Comparison of ENCODE assay signal across 26 cellular contexts in the genomic region with DNA sequence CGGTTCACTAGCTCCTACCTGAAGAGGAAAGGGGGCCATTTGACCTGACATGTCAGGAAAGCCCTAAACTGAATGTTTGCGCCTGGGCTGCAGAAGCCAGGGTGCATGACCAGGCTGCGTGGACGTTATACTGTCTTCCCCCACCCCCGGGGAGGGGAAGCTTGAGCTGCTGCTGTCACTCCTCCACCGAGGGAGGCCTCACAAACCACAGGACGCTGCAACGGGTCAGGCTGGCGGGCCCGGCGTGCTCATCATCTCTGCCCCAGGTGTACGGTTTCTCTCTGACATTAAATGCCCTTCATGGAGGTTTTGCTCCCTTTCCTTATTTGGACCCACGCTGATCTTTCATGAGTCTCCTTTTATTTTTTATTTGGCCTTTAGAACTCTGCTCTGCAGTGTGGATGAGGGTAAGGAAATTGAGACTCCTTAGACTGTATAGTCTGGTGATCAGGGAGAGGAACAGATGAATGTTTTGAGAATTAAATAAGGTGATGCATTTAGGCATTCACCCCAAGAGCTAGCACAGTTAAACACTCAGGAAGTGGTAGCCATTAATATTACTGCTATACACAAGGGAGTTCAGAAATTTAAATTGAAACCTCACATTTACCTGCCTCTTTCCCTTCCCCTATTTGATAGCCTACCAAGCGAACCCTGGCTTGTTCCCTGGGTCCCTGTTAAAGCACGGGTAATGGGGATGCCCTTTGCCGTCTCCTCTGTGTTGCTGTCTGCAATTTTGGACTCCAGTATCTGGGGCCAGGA. TPM values are rescaled to one million over a fixed set of nuclear protein-coding genes. Genes with fewer than 3 reads are reported as not detected.
DNase-seq lines count a peak whose midpoint lies in the region; ATAC-seq and TF ChIP-seq lines count a peak whose summit lies in the region.
"Had no signal": no experiment of that assay in that cellular context is flagged by ENCODE, and none has a peak within 500 bp of the region (broad histone marks: within the 10 kb centered on the region; RNA-seq: fewer than 3 reads in every experiment).

No MANE protein-coding gene starts in this region.

- no peaks in the 10 kb centered on the region for H3K36me3 ChIP-seq in BLaER1 treated with 17β-estradiol and CSF1 and Interleukin-3, amounts not matched to agents 10 nM and 100 nM
- H3K36me3 ChIP-seq in left lung (no peaks in the 10 kb centered on the region), prostate gland (no peaks in the 10 kb centered on the region)
- H3K36me3 ChIP-seq: adrenal gland, breast epithelium, right atrium auricular region, thoracic aorta had no signal

- intact Hi-C loops in left lung (cut with DNase I): loop anchor here in 1 of 2 donors (10.0 kb wide), 1 partner anchor 288 kb away; no protein-coding TSS in a partner anchor
- intact Hi-C loops in prostate gland (cut with DNase I): loop anchor here (5.0 kb wide), 1 partner anchor 290 kb away; no protein-coding TSS in a partner anchor

- TF ChIP-seq CTCF in NB4 (IDR thresholded peaks at IDR 0.05; ENCODE audit: low read depth, low read length): no peak
- no peak for TF ChIP-seq CTCF in left lung (IDR thresholded peaks at IDR 0.05)
- no peak for TF ChIP-seq CTCF in prostate gland (IDR thresholded peaks at IDR 0.05)
- TF ChIP-seq CTCF in omental fat pad (IDR thresholded peaks at IDR 0.05): no peak

- ATAC-seq in left lung (peak; percentile 27), GM18873 (IDR thresholded peaks at IDR 0.05; ENCODE audit: low FRiP score, unreplicated experiment) (no peak), omental fat pad (ENCODE audit: low FRiP score) (no peak)
- ATAC-seq: effector memory CD8-positive, alpha-beta T cell; heart left ventricle; left cardiac atrium; stimulated activated effector memory CD8-positive, alpha-beta T cell treated with anti-CD3 and anti-CD28 coated beads, Interleukin-12 subunit alpha, Interleukin-12 subunit beta, amount 100 ng/mL, for 72 hours had no signal

- TF ChIP-seq POLR2A in NB4 (IDR thresholded peaks at IDR 0.05; ENCODE audit: extremely low read depth, insufficient read length) (peak; percentile 27), prostate gland (IDR thresholded peaks at IDR 0.05) (no peak)

- peaks cover 10 to 32% (median 28%) of the 10 kb centered on the region in 10 experiments for H3K4me1 ChIP-seq in BLaER1 treated with 17β-estradiol and CSF1 and Interleukin-3, amounts not matched to agents 10 nM and 100 nM
- H3K4me1 ChIP-seq in left lung: peaks cover 0 to 22% of the 10 kb centered on the region in 2 donors
- no peaks in the 10 kb centered on the region for H3K4me1 ChIP-seq in prostate gland (replicated peaks)

- H3K27ac ChIP-seq in BLaER1 treated with 17β-estradiol and CSF1 and Interleukin-3, amounts not matched to agents 10 nM and 100 nM: no peak overlapping the region
- H3K27ac ChIP-seq in left lung: no peak overlapping the region
- no peak overlapping the region for H3K27ac ChIP-seq in prostate gland
- H3K27ac ChIP-seq: adrenal gland, breast epithelium, C4-2B, heart left ventricle, right atrium auricular region, thoracic aorta had no signal

- H3K9me3 ChIP-seq in BLaER1 treated with 17β-estradiol and CSF1 and Interleukin-3, amounts not matched to agents 10 nM and 100 nM (replicated peaks in 1 of 11): no peaks in the 10 kb centered on the region
- H3K9me3 ChIP-seq in left lung (no peaks in the 10 kb centered on the region), prostate gland (no peaks in the 10 kb centered on the region)
- H3K9me3 ChIP-seq: adrenal gland, breast epithelium, heart left ventricle, MG63, right atrium auricular region, thoracic aorta had no signal

- H3K9ac ChIP-seq in BLaER1 treated with 17β-estradiol and CSF1 and Interleukin-3, amounts not matched to agents 10 nM and 100 nM: peak overlapping the region in 3 of 11 experiments; percentile 1 to 40 (median 39); a peak in 1 of 22 replicates

- peak; percentile 62 for DNase-seq in GM19238 (ENCODE audit: insufficient read length, low spot score)
- DNase-seq in NB4 (ENCODE audit: low read depth): peak; percentile 88
- DNase-seq in left lung: peak in 1 of 2 donors; percentile 82
- DNase-seq in D341Med (ENCODE audit: low spot score): no peak
- no peak for DNase-seq in prostate gland (ENCODE audit: low spot score)
- no peak for DNase-seq in omental fat pad (ENCODE audit: low spot score)
- DNase-seq: activated CD4-positive, CD25-positive, alpha-beta regulatory T cell treated with anti-CD3 and anti-CD28 coated beads, Interleukin-2, amount 50 U/mL, for 72 hours; activated gamma-delta T cell treated with Interleukin-2 at 50 U/mL for 16 hours; activated T-cell treated with anti-CD3 and anti-CD28 coated beads, Interleukin-2, amount 50 U/mL, for 24 hours; adrenal gland; effector memory CD8-positive, alpha-beta T cell; foreskin fibroblast; left cardiac atrium; mesendoderm; MG63; NCI-H1694; NCI-H2171 treated with DMSO at 0.1 percent for 48 hours; NCI-H524 treated with DMSO at 0.1 percent for 48 hours had no signal

- WGBS in prostate gland: 77% methylated on average over 16 of the region's 16 CpGs

- H4K20me1 ChIP-seq in BLaER1 treated with 17β-estradiol and CSF1 and Interleukin-3, amounts not matched to agents 10 nM and 100 nM: no peaks in the 10 kb centered on the region

- no peak overlapping the region for H3K4me3 ChIP-seq in BLaER1 treated with 17β-estradiol and CSF1 and Interleukin-3, amounts not matched to agents 10 nM and 100 nM
- no peak overlapping the region for H3K4me3 ChIP-seq in NB4 (ENCODE audit: low read depth, low read length)
- H3K4me3 ChIP-seq in left lung: no peak overlapping the region
- H3K4me3 ChIP-seq in prostate gland: no peak overlapping the region
- H3K4me3 ChIP-seq: adrenal gland, breast epithelium, heart left ventricle, MG63, right atrium auricular region, thoracic aorta had no signal

- H3K27me3 ChIP-seq in BLaER1 treated with 17β-estradiol and CSF1 and Interleukin-3, amounts not matched to agents 10 nM and 100 nM: no peaks in the 10 kb centered on the region
- no peaks in the 10 kb centered on the region for H3K27me3 ChIP-seq in left lung
- H3K27me3 ChIP-seq in prostate gland (replicated peaks; ENCODE audit: insufficient read depth): no peaks in the 10 kb centered on the region
- H3K27me3 ChIP-seq: adrenal gland, breast epithelium, heart left ventricle, MG63, right atrium auricular region had no signal

- peak overlapping the region; percentile 4 to 66 (median 50) for H3K4me2 ChIP-seq in BLaER1 treated with 17β-estradiol and CSF1 and Interleukin-3, amounts not matched to agents 10 nM and 100 nM

RNA-seq across cellular contexts. Expression of gene WNT5B, which starts 18.1 kb away (rescaled TPM):
- total RNA-seq in left lung (1 to 10 TPM; 3.3 to 4.5 TPM), prostate gland (10 to 100 TPM; 34.6 to 65.4 TPM), omental fat pad (1 to 10 TPM; 3.6 to 9.0 (median 4.0) TPM)

RNA-seq across cellular contexts. Expression of gene ADIPOR2, which starts 43.8 kb away (rescaled TPM):
- total RNA-seq in left lung (10 to 100 TPM; 52.9 to 66.8 TPM), prostate gland (10 to 100 TPM; 23.7 to 46.2 TPM), omental fat pad (100 to 1,000 TPM in 1 of 4 donors, 10 to 100 TPM in 3; 75.1 to 119 (median 93.4) TPM)

RNA-seq across cellular contexts. Expression of gene FBXL14, which starts 52.7 kb away (rescaled TPM):
- total RNA-seq in left lung: 10 to 100 TPM; 11.5 to 15.5 TPM
- total RNA-seq in prostate gland: 10 to 100 TPM; 21.3 to 28.7 TPM
- total RNA-seq in omental fat pad: 10 to 100 TPM in 2 of 4 donors, 1 to 10 TPM in 2; 7.3 to 15.6 (median 10.1) TPM

Comparison
In these comparisons a context has a peak if more than half of its experiments do, and no peak if none do; other contexts are left out.
1. DNase-seq: peak in GM19238 (single experiment) and NB4 (single experiment); none in D341Med (single experiment), prostate gland (single experiment) and omental fat pad (single experiment).